ENCODE assay signal across 8 cellular contexts in genomic region chr2:43174368-43175186, GRCh38. TPM values are rescaled to one million over a fixed set of nuclear protein-coding genes. Genes with fewer than 3 reads are reported as not detected.
DNase-seq lines count a peak whose midpoint lies in the region; ATAC-seq and TF ChIP-seq lines count a peak whose summit lies in the region.

No MANE protein-coding gene starts in this region.

- intact Hi-C loops in activated T-helper 1 cell treated with anti-CD3 and anti-CD28 coated beads, Interleukin-12 subunit alpha, Interleukin-12 subunit beta, Interleukin-2, Interleukin-4 antibody, amounts not matched to agents 30 ng/mL and 10 ng/mL and 1 ng/mL, durations not matched to agents 14 hours and 24 hours and 36 hours (cut with micrococcal nuclease): loop anchor here (1.0 to 2.0 kb wide), 9 partner anchors 10 to 252 kb away; partner anchors contain the start of gene ZFP36L2
- intact Hi-C loops in lower lobe of right lung (cut with DNase I): loop anchor here (10.0 kb wide), 1 partner anchor 50 kb away; the partner anchor contains the start of gene ZFP36L2

- H3K79me2 ChIP-seq in KMS-11 (ENCODE audit: insufficient read depth, low read depth): no peaks in the 10 kb centered on the region

- peak overlapping the region; percentile 25; the same call in 1 of the 2 replicates for H2AFZ ChIP-seq in KMS-11 (ENCODE audit: low read depth)

- peaks cover 100% of the 10 kb centered on the region for H3K4me1 ChIP-seq in BLaER1
- peaks cover 65% of the 10 kb centered on the region for H3K4me1 ChIP-seq in KMS-11 (ENCODE audit: low read depth, poor library complexity, severe bottlenecking)
- H3K4me1 ChIP-seq in lower lobe of right lung: peaks cover 77% of the 10 kb centered on the region

- peak overlapping the region; percentile 72 for H3K9ac ChIP-seq in BLaER1
- H3K9ac ChIP-seq in KMS-11: peak overlapping the region; percentile 38; the same call in 1 of the 2 replicates

- peak overlapping the region; percentile 32 for H3K4me3 Mint-ChIP-seq in activated T-helper 1 cell treated with anti-CD3 and anti-CD28 coated beads, Interleukin-12 subunit alpha, Interleukin-12 subunit beta, Interleukin-2, Interleukin-4 antibody, amounts not matched to agents 30 ng/mL and 10 ng/mL and 1 ng/mL, durations not matched to agents 14 hours and 24 hours and 36 hours

- H4K20me1 ChIP-seq in BLaER1 (peaks cover 97% of the 10 kb centered on the region; the same call in 1 of the 2 replicates), KMS-11 (ENCODE audit: insufficient read depth) (no peaks in the 10 kb centered on the region)

- H3K27ac Mint-ChIP-seq in activated T-helper 1 cell treated with anti-CD3 and anti-CD28 coated beads, Interleukin-12 subunit alpha, Interleukin-12 subunit beta, Interleukin-2, Interleukin-4 antibody, amounts not matched to agents 30 ng/mL and 10 ng/mL and 1 ng/mL, durations not matched to agents 14 hours and 24 hours and 36 hours: peak overlapping the region; percentile 89

- no peaks in the 10 kb centered on the region for H3K27me3 Mint-ChIP-seq in activated T-helper 1 cell treated with anti-CD3 and anti-CD28 coated beads, Interleukin-12 subunit alpha, Interleukin-12 subunit beta, Interleukin-2, Interleukin-4 antibody, amounts not matched to agents 30 ng/mL and 10 ng/mL and 1 ng/mL, durations not matched to agents 14 hours and 24 hours and 36 hours (ENCODE audit: insufficient read depth)

- H3K4me2 ChIP-seq in BLaER1 (peak overlapping the region; percentile 94), KMS-11 (peak overlapping the region; percentile 71)

- DNase-seq in activated T-helper 1 cell treated with anti-CD3 and anti-CD28 coated beads, Interleukin-12 subunit alpha, Interleukin-12 subunit beta, Interleukin-2, Interleukin-4 antibody, amounts not matched to agents 30 ng/mL and 10 ng/mL and 1 ng/mL, durations not matched to agents 14 hours and 24 hours and 36 hours (ENCODE audit: low spot score): peak; percentile 76
- DNase-seq in lower lobe of right lung: no peak
- peak; percentile 54 to 62 for DNase-seq in stimulated activated CD8-positive, alpha-beta memory T cell treated with anti-CD3 and anti-CD28 coated beads, Interleukin-7, amount 100 ng/mL, for 4 hours (ENCODE audit: low read depth in 2 of 2)
- DNase-seq in islet precursor cell: no peak
- DNase-seq in LoVo (ENCODE audit: low spot score): no peak

- no peaks in the 10 kb centered on the region for H3K9me3 ChIP-seq in BLaER1
- H3K9me3 ChIP-seq in lower lobe of right lung: peaks cover 10% of the 10 kb centered on the region

- H3K36me3 Mint-ChIP-seq in activated T-helper 1 cell treated with anti-CD3 and anti-CD28 coated beads, Interleukin-12 subunit alpha, Interleukin-12 subunit beta, Interleukin-2, Interleukin-4 antibody, amounts not matched to agents 30 ng/mL and 10 ng/mL and 1 ng/mL, durations not matched to agents 14 hours and 24 hours and 36 hours (ENCODE audit: low read depth): no peaks in the 10 kb centered on the region

- peak overlapping the region; percentile 51 for H3K4me3 ChIP-seq in BLaER1
- H3K4me3 ChIP-seq in KMS-11 (IDR thresholded peaks at IDR 0.05; ENCODE audit: insufficient read depth, low read depth, low read length): no peak overlapping the region
- peak overlapping the region; percentile 16 for H3K4me3 ChIP-seq in lower lobe of right lung

- TF ChIP-seq CTCF in KMS-11 (conservative IDR thresholded peaks at IDR 0.05; ENCODE audit: low read depth, low read length) (no peak), lower lobe of right lung (IDR thresholded peaks at IDR 0.05) (no peak)

- H3K4me1 Mint-ChIP-seq in activated T-helper 1 cell treated with anti-CD3 and anti-CD28 coated beads, Interleukin-12 subunit alpha, Interleukin-12 subunit beta, Interleukin-2, Interleukin-4 antibody, amounts not matched to agents 30 ng/mL and 10 ng/mL and 1 ng/mL, durations not matched to agents 14 hours and 24 hours and 36 hours (ENCODE audit: low read depth): peaks cover 73% of the 10 kb centered on the region

- H3K27ac ChIP-seq in BLaER1 (peak overlapping the region; percentile 84), KMS-11 (peak overlapping the region; percentile 65), lower lobe of right lung (peak overlapping the region; percentile 80)

- no peaks in the 10 kb centered on the region for H3K9me3 Mint-ChIP-seq in activated T-helper 1 cell treated with anti-CD3 and anti-CD28 coated beads, Interleukin-12 subunit alpha, Interleukin-12 subunit beta, Interleukin-2, Interleukin-4 antibody, amounts not matched to agents 30 ng/mL and 10 ng/mL and 1 ng/mL, durations not matched to agents 14 hours and 24 hours and 36 hours

- no peaks in the 10 kb centered on the region for H3K27me3 ChIP-seq in BLaER1
- no peaks in the 10 kb centered on the region for H3K27me3 ChIP-seq in KMS-11 (ENCODE audit: insufficient read depth, low read depth)
- H3K27me3 ChIP-seq in lower lobe of right lung (ENCODE audit: low read depth): no peaks in the 10 kb centered on the region

- H3K36me3 ChIP-seq in BLaER1 (peaks cover 41% of the 10 kb centered on the region; the same call in 1 of the 2 replicates), KMS-11 (ENCODE audit: insufficient read depth) (no peaks in the 10 kb centered on the region), lower lobe of right lung (no peaks in the 10 kb centered on the region)

- ATAC-seq in GM21423 (IDR thresholded peaks at IDR 0.05; ENCODE audit: unreplicated experiment) (peak; percentile 88), lower lobe of right lung (peak; percentile 39 to 43)

RNA-seq across cellular contexts. Expression of gene ZFP36L2, which starts 51.8 kb away (rescaled TPM):
- 92.3 TPM in 2 replicates for total RNA-seq in activated T-helper 1 cell treated with anti-CD3 and anti-CD28 coated beads, Interleukin-12 subunit alpha, Interleukin-12 subunit beta, Interleukin-2, Interleukin-4 antibody, amounts not matched to agents 30 ng/mL and 10 ng/mL and 1 ng/mL, durations not matched to agents 14 hours and 24 hours and 36 hours
- total RNA-seq in lower lobe of right lung: 136 TPM

Comparison
In these comparisons a context has a peak if more than half of its experiments do, and no peak if none do; other contexts are left out.
1. DNase-seq: peak in activated T-helper 1 cell treated with anti-CD3 and anti-CD28 coated beads, Interleukin-12 subunit alpha, Interleukin-12 subunit beta, Interleukin-2, Interleukin-4 antibody, amounts not matched to agents 30 ng/mL and 10 ng/mL and 1 ng/mL, durations not matched to agents 14 hours and 24 hours and 36 hours (single experiment) and stimulated activated CD8-positive, alpha-beta memory T cell treated with anti-CD3 and anti-CD28 coated beads, Interleukin-7, amount 100 ng/mL, for 4 hours (2 of 2); none in lower lobe of right lung (single experiment), islet precursor cell (single experiment) and LoVo (single experiment).
2. Peak in every context shown above with its lines, with median percentiles within 50 percentile points of each other: H3K27ac ChIP-seq.